Comparison of ENCODE assay signal across 9 cellular contexts in genomic region chr1:210407207-210407886, GRCh38.
DNase-seq lines count a peak whose midpoint lies in the region; ATAC-seq, FAIRE-seq and TF ChIP-seq lines count a peak whose summit lies in the region.
"Had no signal": no experiment of that assay in that cellular context is flagged by ENCODE, and none has a peak within 500 bp of the region (broad histone marks: within the 10 kb centered on the region; RNA-seq: fewer than 3 reads in every experiment).

No MANE protein-coding gene starts in this region.

- peak; percentile 94 for FAIRE-seq in TTC549 (lab: Jason Lieb, UNC)
- FAIRE-seq in GM12878 (lab: Jason Lieb, UNC): peak; percentile 65
- FAIRE-seq in islet of Langerhans (lab: Jason Lieb, UNC): peak; percentile 81

- peak; percentile 87 to 98 (median 93); a peak in 5 of 6 replicates for TF ChIP-seq CTCF in GM12878 (IDR thresholded peaks at IDR 0.05 in 2 of 3, conservative IDR thresholded peaks at IDR 0.05 in 1 of 3; ENCODE audit: control insufficient read depth in 2 of 3, extremely low read depth in 1 of 3, insufficient read depth in 1 of 3, low read depth in 3 of 3, low read length in 3 of 3)

- RAD21 ChIA-PET in GM12878 (lab: Charles Lee; ENCODE audit: unreplicated experiment): interaction anchor here (0.8 to 16.6 kb wide), 17 partner anchors 12 to 727 kb away, joined by 3 to 415 read pairs (median 4); partner anchors contain the start of gene KCNH1

- no peaks in the 10 kb centered on the region for H4K20me1 ChIP-seq in GM12878 (ENCODE audit: control insufficient read depth, insufficient read depth)
- H4K20me1 ChIP-seq: BLaER1 had no signal

- no peak for TF ChIP-seq POLR2A in GM12878 (IDR thresholded peaks at IDR 0.05; ENCODE audit: low read depth, low read length)

- no peak overlapping the region for H2AFZ ChIP-seq in GM12878 (ENCODE audit: control insufficient read depth, low read depth, low read length)

- DNase-seq in NCI-H1436 (lab: John Stamatoyannopoulos, UW) (peak; percentile 75), NCI-H1436 treated with DMSO at 0.1 percent for 48 hours (lab: John Stamatoyannopoulos, UW) (no peak), NCI-H187 (lab: John Stamatoyannopoulos, UW) (peak; percentile 13 to 25), GM12878 (ENCODE audit: low read depth, low spot score) (no peak)
- DNase-seq in stimulated activated CD4-positive, alpha-beta T cell treated with anti-CD3 and anti-CD28 coated beads, Interleukin-2, amount 100 ng/mL, for 4 hours (ENCODE audit: low read depth): peak; percentile 59

- no peak overlapping the region for H3K27ac ChIP-seq in GM12878 (ENCODE audit: control insufficient read depth, insufficient read depth)
- H3K27ac ChIP-seq: BLaER1 had no signal

- H3K27me3 ChIP-seq in GM12878 (replicated peaks in 1 of 2; ENCODE audit: control insufficient read depth in 2 of 2, insufficient read depth in 2 of 2, low read length in 1 of 2): no peaks in the 10 kb centered on the region
- H3K27me3 ChIP-seq: BLaER1 had no signal

- no peak for TF ChIP-seq EP300 in GM12878 (IDR thresholded peaks at IDR 0.05; ENCODE audit: borderline replicate concordance in 1 of 2, control insufficient read depth in 1 of 2, low read depth in 2 of 2, low read length in 2 of 2)

- H3K36me3 ChIP-seq in GM12878 (ENCODE audit: control insufficient read depth in 2 of 2, insufficient read depth in 2 of 2, low read length in 1 of 2): no peaks in the 10 kb centered on the region; a peak in 1 of 4 replicates

- no peak overlapping the region for H3K4me2 ChIP-seq in GM12878 (ENCODE audit: control insufficient read depth, insufficient read depth)
- H3K4me2 ChIP-seq: BLaER1 had no signal

- POLR2A ChIA-PET in GM12878 (lab: Charles Lee): no interaction called here

- no peaks in the 10 kb centered on the region for H3K4me1 ChIP-seq in GM12878 (ENCODE audit: control insufficient read depth, insufficient read depth, low read length)
- H3K4me1 ChIP-seq: BLaER1 had no signal

- peak; percentile 72 for TF ChIP-seq RAD21 in GM12878 (IDR thresholded peaks at IDR 0.05; ENCODE audit: insufficient read depth, low read depth, low read length)

- H3K9ac ChIP-seq in GM12878 (ENCODE audit: control insufficient read depth, insufficient read depth, low read length): no peak overlapping the region
- H3K9ac ChIP-seq: BLaER1 had no signal

- H3K4me3 ChIP-seq in GM12878: no peak overlapping the region
- H3K4me3 ChIP-seq: BLaER1 had no signal

- BruUV-seq in GM12878 (replicated peaks; lab: Mats Ljungman, UMichigan): no TSS peak

- intact Hi-C loops in GM12878 (cut with micrococcal nuclease; ENCODE audit: unreplicated experiment): loop anchor here (1.0 to 10.0 kb wide), 6 partner anchors 41 to 1247 kb away; no protein-coding TSS in a partner anchor

- SMC1A ChIA-PET in GM12878 (lab: Charles Lee; ENCODE audit: uncharacterized antibody, unreplicated experiment): interaction anchor here (0.6 to 26.8 kb wide), 19 partner anchors 9 to 728 kb away, joined by 3 to 683 read pairs (median 5); no protein-coding TSS in a partner anchor

- ATAC-seq in HG02763 (IDR thresholded peaks at IDR 0.05; ENCODE audit: unreplicated experiment) (peak; percentile 72), GM12878 (peak; percentile 89)

- in situ Hi-C loops in GM12878 (cut with MboI): loop anchor here (5.0 kb wide), 1 partner anchor 725 kb away; the partner anchor contains the start of gene KCNH1

- no peaks in the 10 kb centered on the region; the same call in 2 of the 3 replicates for H3K9me3 ChIP-seq in GM12878 (replicated peaks; ENCODE audit: control insufficient read depth, insufficient read depth, low read length)
- H3K9me3 ChIP-seq: BLaER1 had no signal

- CTCF ChIA-PET in GM12878 (lab: Yijun Ruan, JAX): interaction anchor here (0.7 to 11.3 kb wide), 36 partner anchors 9 to 732 kb away, joined by 3 to 290 read pairs (median 5); partner anchors contain the start of gene KCNH1

- H3K79me2 ChIP-seq in GM12878 (ENCODE audit: control insufficient read depth, insufficient read depth, low read length): no peaks in the 10 kb centered on the region

- 16% methylated on average over 9 of the region's 9 CpGs for WGBS in GM12878 (ENCODE audit: insufficient coverage, insufficient replicate concordance, low lambda C conversion rate, missing lambda C conversion rate)

TF ChIP-seq in GM12878, 131 proteins besides CTCF, POLR2A, EP300 and RAD21:
- TF ChIP-seq SMARCA5 (IDR thresholded peaks at IDR 0.05) (peak; percentile 62; the same call in 1 of the 2 replicates), POU2F2 (IDR thresholded peaks at IDR 0.05; ENCODE audit: borderline replicate concordance, low read depth, low read length) (peak; percentile 75; the same call in 1 of the 3 replicates), MYB (IDR thresholded peaks at IDR 0.05; ENCODE audit: borderline replicate concordance, low read depth, low read length) (0 out of 2 replicates have a peak, but pooled peaks have one; percentile 30), EZH2 (IDR thresholded peaks at IDR 0.05; ENCODE audit: borderline replicate concordance, control insufficient read depth, low read depth, low read length) (no peak), YY1 (IDR thresholded peaks at IDR 0.05; ENCODE audit: low read depth, low read length) (0 out of 2 replicates have a peak, but pooled peaks have one; percentile 29), JUND (IDR thresholded peaks at IDR 0.05; ENCODE audit: low read depth, low read length) (no peak), CREM (IDR thresholded peaks at IDR 0.05; ENCODE audit: low read depth) (peak; percentile 62; the same call in 1 of the 2 replicates), TBL1XR1 (IDR thresholded peaks at IDR 0.05; ENCODE audit: low read depth, low read length) (0 out of 2 replicates have a peak, but pooled peaks have one; percentile 29), NR2C1 (IDR thresholded peaks at IDR 0.05) (no peak), POLR2AphosphoS2 (IDR thresholded peaks at IDR 0.05; ENCODE audit: low read depth, low read length) (no peak), SMC3 (IDR thresholded peaks at IDR 0.05; ENCODE audit: borderline replicate concordance, low read length) (peak; percentile 94), ZNF24 (IDR thresholded peaks at IDR 0.05) (peak; percentile 89)
- TF ChIP-seq, protein P1, sequence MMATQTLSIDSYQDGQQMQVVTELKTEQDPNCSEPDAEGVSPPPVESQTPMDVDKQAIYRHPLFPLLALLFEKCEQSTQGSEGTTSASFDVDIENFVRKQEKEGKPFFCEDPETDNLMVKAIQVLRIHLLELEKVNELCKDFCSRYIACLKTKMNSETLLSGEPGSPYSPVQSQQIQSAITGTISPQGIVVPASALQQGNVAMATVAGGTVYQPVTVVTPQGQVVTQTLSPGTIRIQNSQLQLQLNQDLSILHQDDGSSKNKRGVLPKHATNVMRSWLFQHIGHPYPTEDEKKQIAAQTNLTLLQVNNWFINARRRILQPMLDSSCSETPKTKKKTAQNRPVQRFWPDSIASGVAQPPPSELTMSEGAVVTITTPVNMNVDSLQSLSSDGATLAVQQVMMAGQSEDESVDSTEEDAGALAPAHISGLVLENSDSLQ (IDR thresholded peaks at IDR 0.05): peak; percentile 66
- TF ChIP-seq, protein P2, sequence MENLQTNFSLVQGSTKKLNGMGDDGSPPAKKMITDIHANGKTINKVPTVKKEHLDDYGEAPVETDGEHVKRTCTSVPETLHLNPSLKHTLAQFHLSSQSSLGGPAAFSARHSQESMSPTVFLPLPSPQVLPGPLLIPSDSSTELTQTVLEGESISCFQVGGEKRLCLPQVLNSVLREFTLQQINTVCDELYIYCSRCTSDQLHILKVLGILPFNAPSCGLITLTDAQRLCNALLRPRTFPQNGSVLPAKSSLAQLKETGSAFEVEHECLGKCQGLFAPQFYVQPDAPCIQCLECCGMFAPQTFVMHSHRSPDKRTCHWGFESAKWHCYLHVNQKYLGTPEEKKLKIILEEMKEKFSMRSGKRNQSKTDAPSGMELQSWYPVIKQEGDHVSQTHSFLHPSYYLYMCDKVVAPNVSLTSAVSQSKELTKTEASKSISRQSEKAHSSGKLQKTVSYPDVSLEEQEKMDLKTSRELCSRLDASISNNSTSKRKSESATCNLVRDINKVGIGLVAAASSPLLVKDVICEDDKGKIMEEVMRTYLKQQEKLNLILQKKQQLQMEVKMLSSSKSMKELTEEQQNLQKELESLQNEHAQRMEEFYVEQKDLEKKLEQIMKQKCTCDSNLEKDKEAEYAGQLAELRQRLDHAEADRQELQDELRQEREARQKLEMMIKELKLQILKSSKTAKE (IDR thresholded peaks at IDR 0.05; ENCODE audit: low read depth, poor library complexity, severe bottlenecking): no peak

Comparison
In these comparisons a context has a peak if more than half of its experiments do, and no peak if none do; other contexts are left out.
1. DNase-seq: peak in NCI-H1436 (single experiment), NCI-H187 (2 of 2) and stimulated activated CD4-positive, alpha-beta T cell treated with anti-CD3 and anti-CD28 coated beads, Interleukin-2, amount 100 ng/mL, for 4 hours (single experiment); none in NCI-H1436 treated with DMSO at 0.1 percent for 48 hours (single experiment) and GM12878 (single experiment).